Comparison of ENCODE assay signal across 8 cellular contexts in genomic region chr19:13118424-13119193, GRCh38. TPM values are rescaled to one million over a fixed set of nuclear protein-coding genes. Genes with fewer than 3 reads are reported as not detected.
DNase-seq lines count a peak whose midpoint lies in the region; ATAC-seq and TF ChIP-seq lines count a peak whose summit lies in the region.

No MANE protein-coding gene starts in this region.

- H3K36me3 Mint-ChIP-seq in CD8-positive, alpha-beta T cell: peaks cover 32% of the 10 kb centered on the region

- POLR2A ChIA-PET in CD8-positive, alpha-beta T cell (lab: Charles Lee): interaction anchor here (0.6 to 7.0 kb wide), 7 partner anchors 14 to 228 kb away, joined by 3 to 72 read pairs (median 7); partner anchors contain the start of genes GCDH, IER2 and STX10

- H3K27me3 ChIP-seq in CD8-positive, alpha-beta T cell (ENCODE audit: insufficient read depth, low read length): no peaks in the 10 kb centered on the region

- H3K9me3 Mint-ChIP-seq in CD8-positive, alpha-beta T cell: no peaks in the 10 kb centered on the region

- peak overlapping the region; percentile 80 for H3K27ac Mint-ChIP-seq in CD8-positive, alpha-beta T cell

- CTCF ChIA-PET in CD8-positive, alpha-beta T cell (lab: Charles Lee): interaction anchor here (0.8 to 1.7 kb wide), 8 partner anchors 14 to 153 kb away, joined by 3 to 5 read pairs (median 3); partner anchors contain the start of genes IER2 and STX10

- peak overlapping the region; percentile 62 for H3K4me3 ChIP-seq in CD8-positive, alpha-beta T cell (ENCODE audit: low read depth, low read length)

- H3K36me3 ChIP-seq in CD8-positive, alpha-beta T cell (ENCODE audit: insufficient read depth, low read length): no peaks in the 10 kb centered on the region

- no peaks in the 10 kb centered on the region for H3K9me3 ChIP-seq in CD8-positive, alpha-beta T cell (ENCODE audit: low read length)

- no peaks in the 10 kb centered on the region for H3K27me3 Mint-ChIP-seq in CD8-positive, alpha-beta T cell (ENCODE audit: low read depth)

- DNase-seq in CD8-positive, alpha-beta T cell: peak in 2 of 7 experiments; percentile 28 to 51
- DNase-seq in NCI-H146 treated with DMSO at 0.1 percent for 48 hours (lab: John Stamatoyannopoulos, UW; ENCODE audit: unreplicated experiment) (peak; percentile 61), hepatic stellate cell (ENCODE audit: low spot score) (peak; percentile 54), sciatic nerve (ENCODE audit: low spot score) (peak; percentile 77), cerebellar nuclear complex (lab: John Stamatoyannopoulos, UW) (no peak)
- peak; percentile 34 for DNase-seq in activated naive CD4-positive, alpha-beta T cell treated with anti-CD3 and anti-CD28 coated beads, Interleukin-2, amount 50 U/mL, for 16 hours

- H3K4me3 Mint-ChIP-seq in CD8-positive, alpha-beta T cell: peak overlapping the region; percentile 78

- no peak for ATAC-seq in CD8-positive, alpha-beta T cell
- ATAC-seq in GM19324 (IDR thresholded peaks at IDR 0.05; ENCODE audit: low FRiP score, unreplicated experiment): peak; percentile 20
- no peak for ATAC-seq in sciatic nerve
- no peak for ATAC-seq in GM19395 (IDR thresholded peaks at IDR 0.05; ENCODE audit: unreplicated experiment)

- TF ChIP-seq CTCF in CD8-positive, alpha-beta T cell (IDR thresholded peaks at IDR 0.05): no peak

- peaks cover 35% of the 10 kb centered on the region for H3K4me1 ChIP-seq in CD8-positive, alpha-beta T cell (ENCODE audit: insufficient read depth, low read length)

- intact Hi-C loops in CD8-positive, alpha-beta T cell (cut with DNase I, micrococcal nuclease): loop anchor here (1.0 to 10.0 kb wide), 9 partner anchors 14 to 341 kb away; partner anchors contain the start of genes GCDH (in 2 of the 2), HOOK2 (in 1 of the 2), IER2 (in 1 of the 2) and STX10 (in 1 of the 2)
- intact Hi-C loops in sciatic nerve (cut with DNase I): no loop called here

- peak overlapping the region; percentile 30 for H3K27ac ChIP-seq in CD8-positive, alpha-beta T cell (ENCODE audit: low read depth, low read length)

- peaks cover 60% of the 10 kb centered on the region for H3K4me1 Mint-ChIP-seq in CD8-positive, alpha-beta T cell (ENCODE audit: low read depth)

RNA-seq across cellular contexts. Expression of gene NACC1, which starts 0.5 kb away (rescaled TPM):
- total RNA-seq in CD8-positive, alpha-beta T cell: 10 to 100 TPM; 16.8 to 20.8 TPM
- 30.7 TPM for total RNA-seq in sciatic nerve

RNA-seq across cellular contexts. Expression of gene TRMT1, which starts 2.1 kb away (rescaled TPM):
- total RNA-seq in CD8-positive, alpha-beta T cell: 10 to 100 TPM; 76.4 to 77.2 TPM
- 34.7 TPM for total RNA-seq in sciatic nerve

RNA-seq across cellular contexts. Expression of gene LYL1, which starts 16.0 kb away (rescaled TPM):
- total RNA-seq in CD8-positive, alpha-beta T cell: under 1 TPM; 0.81 to 0.92 TPM
- 20.2 TPM for total RNA-seq in sciatic nerve

RNA-seq across cellular contexts. Expression of gene STX10, which starts 31.6 kb away (rescaled TPM):
- total RNA-seq in CD8-positive, alpha-beta T cell: 10 to 100 TPM; 35.7 to 37.5 TPM
- total RNA-seq in sciatic nerve: 48.3 TPM

RNA-seq across cellular contexts. Expression of gene IER2, which starts 31.6 kb away (rescaled TPM):
- total RNA-seq in CD8-positive, alpha-beta T cell: 100 to 1,000 TPM; 223 to 229 TPM
- total RNA-seq in sciatic nerve: 102 TPM

Comparison
In these comparisons a context has a peak if more than half of its experiments do, and no peak if none do; other contexts are left out.
1. DNase-seq: peak in NCI-H146 treated with DMSO at 0.1 percent for 48 hours (single experiment), activated naive CD4-positive, alpha-beta T cell treated with anti-CD3 and anti-CD28 coated beads, Interleukin-2, amount 50 U/mL, for 16 hours (single experiment), hepatic stellate cell (single experiment) and sciatic nerve (single experiment); none in cerebellar nuclear complex (0 of 2).
2. RNA of gene LYL1, which starts 16.0 kb away (total RNA-seq): 20.2 TPM in sciatic nerve (single experiment); 0.81 to 0.92 TPM in CD8-positive, alpha-beta T cell; every median in the first group is over 10 times any median in the second.